Comparison of ENCODE assay signal across 8 cellular contexts in genomic region chr22:25564979-25565677, GRCh38. TPM values are rescaled to one million over a fixed set of nuclear protein-coding genes. Genes with fewer than 3 reads are reported as not detected.
DNase-seq lines count a peak whose midpoint lies in the region; ATAC-seq and TF ChIP-seq lines count a peak whose summit lies in the region.

No MANE protein-coding gene starts in this region.

- TF ChIP-seq CTCF in AG09309 (IDR thresholded peaks at IDR 0.05; ENCODE audit: control insufficient read depth, insufficient read depth, low read depth, low read length, missing control alignments) (no peak), MM.1S (IDR thresholded peaks at IDR 0.05; ENCODE audit: low read length) (no peak)

- no peak overlapping the region for H3K27ac ChIP-seq in MM.1S (ENCODE audit: low read length)
- H3K27ac ChIP-seq in skeletal muscle tissue (ENCODE audit: low read depth, low read length): no peak overlapping the region

- 0 out of 2 replicates have a peak, but pooled peaks cover 5% of the 10 kb centered on the region for H3F3A ChIP-seq in MM.1S (ENCODE audit: insufficient read depth, low read length)

- H3K27me3 Mint-ChIP-seq in activated naive CD8-positive, alpha-beta T cell: no peaks in the 10 kb centered on the region

- H3K27me3 ChIP-seq in MM.1S (replicated peaks; ENCODE audit: insufficient read depth, low read length): no peaks in the 10 kb centered on the region
- H3K27me3 ChIP-seq in iPS-15b (ENCODE audit: control insufficient read depth, insufficient read depth, low read length): peaks cover 14% of the 10 kb centered on the region
- H3K27me3 ChIP-seq in skeletal muscle tissue (ENCODE audit: control insufficient read depth in 3 of 3, insufficient read depth in 3 of 3, low read length in 3 of 3): peaks cover 3 to 6% (median 6%) of the 10 kb centered on the region in 3 donors

- H3K36me3 ChIP-seq in MM.1S (replicated peaks; ENCODE audit: insufficient read depth, low read length): no peaks in the 10 kb centered on the region
- H3K36me3 ChIP-seq in iPS-15b (ENCODE audit: control insufficient read depth, insufficient read depth, low read length): no peaks in the 10 kb centered on the region
- H3K36me3 ChIP-seq in skeletal muscle tissue (ENCODE audit: control insufficient read depth in 3 of 3, insufficient read depth in 3 of 3, low read length in 3 of 3): no peaks in the 10 kb centered on the region

- peaks cover 43% of the 10 kb centered on the region for H3K4me1 Mint-ChIP-seq in activated naive CD8-positive, alpha-beta T cell (ENCODE audit: low read depth)

- peak overlapping the region; percentile 95 for H3K4me3 Mint-ChIP-seq in activated naive CD8-positive, alpha-beta T cell

- DNase-seq in AG09309 (ENCODE audit: low read depth) (no peak), MM.1S (no peak), DMS153 treated with DMSO at 0.1 percent for 48 hours (lab: John Stamatoyannopoulos, UW; ENCODE audit: unreplicated experiment) (no peak), HPDE6-E6E7 (ENCODE audit: extremely low spot score) (no peak)

- H3K36me3 Mint-ChIP-seq in activated naive CD8-positive, alpha-beta T cell: peaks cover 4% of the 10 kb centered on the region

- H3K9me3 Mint-ChIP-seq in activated naive CD8-positive, alpha-beta T cell (ENCODE audit: low read depth): no peaks in the 10 kb centered on the region

- no peaks in the 10 kb centered on the region for H4K20me1 ChIP-seq in MM.1S (ENCODE audit: insufficient read depth, low read length)

- no peaks in the 10 kb centered on the region for H3K9me2 ChIP-seq in MM.1S (replicated peaks; ENCODE audit: insufficient read depth, low read length)

- no peaks in the 10 kb centered on the region for H3K79me2 ChIP-seq in MM.1S (ENCODE audit: low read length)

- peak overlapping the region; percentile 92 for H3K27ac Mint-ChIP-seq in activated naive CD8-positive, alpha-beta T cell

- H3K4me3 ChIP-seq in AG09309 (ENCODE audit: control insufficient read depth, low read depth, low read length) (peak overlapping the region; percentile 46), MM.1S (ENCODE audit: low read length) (peak overlapping the region; percentile 73), iPS-15b (ENCODE audit: low read depth, low read length) (peak overlapping the region; percentile 86), skeletal muscle tissue (ENCODE audit: low read length in 3 of 3) (peak overlapping the region; percentile 62 to 71 (median 66))

- H3K4me1 ChIP-seq in MM.1S (ENCODE audit: low read length): no peaks in the 10 kb centered on the region
- peaks cover 20% of the 10 kb centered on the region for H3K4me1 ChIP-seq in iPS-15b (ENCODE audit: control insufficient read depth, insufficient read depth, low read length)
- peaks cover 6 to 18% (median 14%) of the 10 kb centered on the region in 3 donors for H3K4me1 ChIP-seq in skeletal muscle tissue (ENCODE audit: control insufficient read depth in 3 of 3, insufficient read depth in 3 of 3, low read length in 3 of 3)

- H3K4me2 ChIP-seq in MM.1S (ENCODE audit: low read depth, low read length): peak overlapping the region; percentile 73

- ATAC-seq in GM19372 (IDR thresholded peaks at IDR 0.05; ENCODE audit: low read depth, unreplicated experiment): peak; percentile 25

- H2AFZ ChIP-seq in MM.1S (ENCODE audit: low read length): peak overlapping the region; percentile 63

- H3K9ac ChIP-seq in MM.1S (ENCODE audit: low read length) (peak overlapping the region; percentile 48; the same call in 1 of the 2 replicates), iPS-15b (ENCODE audit: low read depth, low read length) (no peak overlapping the region), skeletal muscle tissue (ENCODE audit: low read depth in 1 of 3, low read length in 3 of 3) (peak overlapping the region; percentile 43 to 65 (median 64))

- H3K9me3 ChIP-seq in MM.1S (replicated peaks; ENCODE audit: insufficient read depth, low read length) (no peaks in the 10 kb centered on the region), iPS-15b (ENCODE audit: control insufficient read depth, insufficient read depth, low read length) (no peaks in the 10 kb centered on the region), skeletal muscle tissue (ENCODE audit: control insufficient read depth in 3 of 3, low read length in 3 of 3) (no peaks in the 10 kb centered on the region)

RNA-seq across cellular contexts. Expression of gene GRK3, which starts 0.7 kb away (rescaled TPM):
- 6.3 TPM for total RNA-seq in skeletal muscle tissue
